In genomic region chr1:31405578-31406245, GRCh38 we compare ENCODE assay signal across 2 cellular contexts.
TF ChIP-seq lines count a peak whose summit lies in the region.

No MANE protein-coding gene starts in this region.

TF ChIP-seq in IMR-90, 13 proteins besides CTCF, POLR2A, EP300 and RAD21:
- TF ChIP-seq MXI1 (IDR thresholded peaks at IDR 0.05; ENCODE audit: borderline replicate concordance, low read depth, low read length) (no peak), FOS (IDR thresholded peaks at IDR 0.05; ENCODE audit: low read depth, low read length) (no peak), NFE2L2 (IDR thresholded peaks at IDR 0.05; ENCODE audit: low read depth, low read length) (no peak), SMC3 (IDR thresholded peaks at IDR 0.05; ENCODE audit: low read depth, low read length) (no peak), USF2 (IDR thresholded peaks at IDR 0.05; ENCODE audit: low read depth, low read length) (no peak), RCOR1 (IDR thresholded peaks at IDR 0.05; ENCODE audit: insufficient replicate concordance, low read length) (no peak), ELK1 (IDR thresholded peaks at IDR 0.05; ENCODE audit: borderline replicate concordance, low read depth, low read length) (no peak), MAFK (IDR thresholded peaks at IDR 0.05; ENCODE audit: low read depth, low read length) (no peak), CHD1 (IDR thresholded peaks at IDR 0.05; ENCODE audit: low read depth, low read length) (no peak), MAZ (IDR thresholded peaks at IDR 0.05; ENCODE audit: borderline replicate concordance, low read depth, low read length) (no peak), BHLHE40 (IDR thresholded peaks at IDR 0.05; ENCODE audit: low read depth, low read length) (no peak), RFX5 (IDR thresholded peaks at IDR 0.05; ENCODE audit: low read depth, low read length) (no peak), CEBPB (IDR thresholded peaks at IDR 0.05; ENCODE audit: low read depth, low read length) (no peak)
TF ChIP-seq in IMR-90: peak in this region for 0.

TF ChIP-seq in HepG2, 621 proteins besides CTCF, POLR2A, EP300 and RAD21:
- TF ChIP-seq NFE2L1 (CRISPR knock-in tag; IDR thresholded peaks at IDR 0.05; ENCODE audit: borderline replicate concordance) (no peak), ZNF629 (CRISPR knock-in tag; conservative IDR thresholded peaks at IDR 0.05) (peak; percentile 82), ARNT (IDR thresholded peaks at IDR 0.05) (no peak), HNRNPUL1 (IDR thresholded peaks at IDR 0.05; ENCODE audit: low read depth, low read length) (no peak), HES4 (CRISPR knock-in tag; IDR thresholded peaks at IDR 0.05; ENCODE audit: borderline replicate concordance) (no peak), ZNF674 (CRISPR knock-in tag; IDR thresholded peaks at IDR 0.05; ENCODE audit: low read depth) (no peak)
